8 cellular contexts compared by ENCODE assay signal in genomic region chr20:36591854-36592641, GRCh38. TPM values are rescaled to one million over a fixed set of nuclear protein-coding genes. Genes with fewer than 3 reads are reported as not detected.
DNase-seq lines count a peak whose midpoint lies in the region; ATAC-seq, FAIRE-seq and TF ChIP-seq lines count a peak whose summit lies in the region.

No MANE protein-coding gene starts in this region.

- H3K27me3 Mint-ChIP-seq in memory B cell: no peaks in the 10 kb centered on the region

- POLR2A ChIA-PET in GM12878 (lab: Charles Lee): interaction anchor here (0.6 to 5.9 kb wide), 7 partner anchors 9 to 1184 kb away, joined by 3 to 46 read pairs (median 5); partner anchors contain the start of genes RAB5IF and TGIF2

- CTCF ChIA-PET in GM12878 (lab: Yijun Ruan, JAX): interaction anchor here (1.0 to 5.9 kb wide), 7 partner anchors 10 to 41 kb away, joined by 3 to 74 read pairs (median 9); partner anchors contain the start of genes RAB5IF and TGIF2

- in situ Hi-C loops in GM12878 (cut with MboI): no loop called here

- TF ChIP-seq EP300 in GM12878 (IDR thresholded peaks at IDR 0.05; ENCODE audit: borderline replicate concordance in 1 of 2, control insufficient read depth in 1 of 2, low read depth in 2 of 2, low read length in 2 of 2): no peak

- H3K27ac ChIP-seq in GM12878 (ENCODE audit: control insufficient read depth, insufficient read depth) (no peak overlapping the region), uterus (no peak overlapping the region)

- no peak for FAIRE-seq in GM12878 (lab: Jason Lieb, UNC)

- RAD21 ChIA-PET in GM12878 (lab: Charles Lee; ENCODE audit: unreplicated experiment): interaction anchor here (0.6 to 5.1 kb wide), 4 partner anchors 13 to 358 kb away, joined by 3 to 93 read pairs (median 9); partner anchors contain the start of genes RAB5IF and TGIF2

- H2AFZ ChIP-seq in GM12878 (ENCODE audit: control insufficient read depth, low read depth, low read length): no peak overlapping the region

- H3K27ac Mint-ChIP-seq in memory B cell: peak overlapping the region; percentile 98

- H3K9me3 Mint-ChIP-seq in memory B cell: no peaks in the 10 kb centered on the region

- H3K4me1 ChIP-seq in GM12878 (ENCODE audit: control insufficient read depth, insufficient read depth, low read length): peaks cover 41% of the 10 kb centered on the region
- H3K4me1 ChIP-seq in uterus: peaks cover 0 to 5% of the 10 kb centered on the region in 2 donors

- TF ChIP-seq CTCF in GM12878 (IDR thresholded peaks at IDR 0.05 in 2 of 3, conservative IDR thresholded peaks at IDR 0.05 in 1 of 3; ENCODE audit: control insufficient read depth in 2 of 3, extremely low read depth in 1 of 3, insufficient read depth in 1 of 3, low read depth in 3 of 3, low read length in 3 of 3) (peak in 2 of 3 experiments; percentile 23 to 43; a peak in 3 of 6 replicates), uterus (IDR thresholded peaks at IDR 0.05) (peak; percentile 42 to 61 (median 50))

- TF ChIP-seq RAD21 in GM12878 (IDR thresholded peaks at IDR 0.05; ENCODE audit: insufficient read depth, low read depth, low read length): no peak

- H3K9me3 ChIP-seq in GM12878 (replicated peaks; ENCODE audit: control insufficient read depth, insufficient read depth, low read length) (no peaks in the 10 kb centered on the region; the same call in 2 of the 3 replicates), uterus (no peaks in the 10 kb centered on the region)

- no peak overlapping the region for H3K9ac ChIP-seq in GM12878 (ENCODE audit: control insufficient read depth, insufficient read depth, low read length)

- H3K36me3 ChIP-seq in GM12878 (ENCODE audit: control insufficient read depth in 2 of 2, insufficient read depth in 2 of 2, low read length in 1 of 2) (peaks cover 11 to 18% of the 10 kb centered on the region in 2 experiments), uterus (no peaks in the 10 kb centered on the region)

- TSS peak; percentile 39 for BruUV-seq in GM12878 (replicated peaks; lab: Mats Ljungman, UMichigan)

- H3K4me2 ChIP-seq in GM12878 (ENCODE audit: control insufficient read depth, insufficient read depth): no peak overlapping the region

- H3K27me3 ChIP-seq in GM12878 (replicated peaks in 1 of 2; ENCODE audit: control insufficient read depth in 2 of 2, insufficient read depth in 2 of 2, low read length in 1 of 2) (no peaks in the 10 kb centered on the region), uterus (no peaks in the 10 kb centered on the region)

- H3K79me2 ChIP-seq in GM12878 (ENCODE audit: control insufficient read depth, insufficient read depth, low read length): peaks cover 4% of the 10 kb centered on the region

- H3K36me3 Mint-ChIP-seq in memory B cell: peaks cover 8% of the 10 kb centered on the region

- H3K4me3 Mint-ChIP-seq in memory B cell: no peak overlapping the region

- SMC1A ChIA-PET in GM12878 (lab: Charles Lee; ENCODE audit: uncharacterized antibody, unreplicated experiment): interaction anchor here (5.1 to 9.1 kb wide), 2 partner anchors 13 to 17 kb away, joined by 32 to 98 read pairs; partner anchors contain the start of genes RAB5IF and TGIF2

- no peak overlapping the region for H3K4me3 ChIP-seq in GM12878
- no peak overlapping the region for H3K4me3 ChIP-seq in uterus

- intact Hi-C loops in GM12878 (cut with micrococcal nuclease; ENCODE audit: unreplicated experiment) (no loop called here), uterus (cut with DNase I; ENCODE audit: low total_unique reads) (no loop called here)

- ATAC-seq in GM12878: no peak
- no peak for ATAC-seq in memory B cell (ENCODE audit: low read depth)
- ATAC-seq in HG02763 (IDR thresholded peaks at IDR 0.05; ENCODE audit: unreplicated experiment): no peak

- 93% methylated on average over 9 of the region's 9 CpGs for WGBS in GM12878 (ENCODE audit: insufficient coverage, insufficient replicate concordance, low lambda C conversion rate, missing lambda C conversion rate)

- H4K20me1 ChIP-seq in GM12878 (ENCODE audit: control insufficient read depth, insufficient read depth): no peaks in the 10 kb centered on the region

- DNase-seq in DMS53 (lab: John Stamatoyannopoulos, UW) (peak; percentile 41), DMS53 treated with DMSO at 0.1 percent for 48 hours (lab: John Stamatoyannopoulos, UW; ENCODE audit: unreplicated experiment) (no peak), SW 1271 (lab: John Stamatoyannopoulos, UW) (peak; percentile 30 to 45), GM12878 (ENCODE audit: low read depth, low spot score) (no peak), memory B cell (ENCODE audit: low spot score in 2 of 2) (no peak), uterus (peak; percentile 33 to 46), H4 (ENCODE audit: low spot score) (no peak)

- TF ChIP-seq POLR2A in GM12878 (IDR thresholded peaks at IDR 0.05; ENCODE audit: low read depth, low read length) (no peak), uterus (IDR thresholded peaks at IDR 0.05) (no peak)

- peaks cover 31% of the 10 kb centered on the region for H3K4me1 Mint-ChIP-seq in memory B cell

RNA-seq across cellular contexts. Expression of gene RAB5IF, which starts 13.5 kb away (rescaled TPM):
- total RNA-seq in GM12878 (2013; cell fraction: nucleolus; rRNA removed): 15.9 and 18.4 TPM in 2 replicates
- total RNA-seq in GM12878 (2014; rRNA removed) (85.3 and 94.7 TPM in 2 replicates), GM12878 (2014; rRNA removed; fragmentation: Illumina TruSeq; extraction: Trizol) (79.8 and 82.5 TPM in 2 replicates), GM12878 (2021) (94.4 and 98.8 TPM in 2 replicates), uterus (10 to 100 TPM; 12.8 to 37.7 (median 28.5) TPM)
- polyA plus RNA-seq in GM12878 (2011; ENCODE audit: low read depth): 94.3 TPM
- polyA plus RNA-seq in GM12878 (2011; rRNA removed) (140 and 147 TPM in 2 replicates), GM12878 (2014; fragmentation: Illumina TruSeq; extraction: Trizol) (83.1 and 88.7 TPM in 2 replicates), GM12878 (2014; fragmentation: Nextera tagmentation; extraction: Ambion mirVana) (10 to 100 TPM; 19.4 to 62.9 TPM), GM12878 (2014; rRNA removed) (114 and 119 TPM in 2 replicates), GM12878 (2016; fragmentation: Nextera tagmentation; extraction: Ambion mirVana) (100 to 1,000 TPM; 243 to 246 TPM)
- polyA plus RNA-seq in GM12878 (2011; cell fraction: cytosol; rRNA removed): 117 and 123 TPM in 2 replicates
- polyA plus RNA-seq in GM12878 (2011; cell fraction: nucleus; rRNA removed): 63.1 and 68.7 TPM in 2 replicates
- 53.8 and 69.0 TPM in 2 replicates for polyA plus RNA-seq in GM12878 (2012)
- 41.8 and 45.5 TPM in 2 replicates for polyA minus RNA-seq in GM12878 (2011; rRNA and poly(A)+ RNA removed)
- polyA minus RNA-seq in GM12878 (2011; cell fraction: cytosol; rRNA and poly(A)+ RNA removed): 20.6 and 25.0 TPM in 2 replicates
- polyA minus RNA-seq in GM12878 (2011; cell fraction: nucleus; rRNA and poly(A)+ RNA removed): 10.2 and 15.5 TPM in 2 replicates
- total RNA-seq in H4 (2014; rRNA removed; shearing (Covaris generic)): 215 and 237 TPM in 2 replicates

RNA-seq across cellular contexts. Expression of gene TGIF2, which starts 18.7 kb away (rescaled TPM):
- total RNA-seq in GM12878 (2013; cell fraction: nucleolus; rRNA removed): 46.2 and 48.0 TPM in 2 replicates
- total RNA-seq in GM12878 (2014; rRNA removed): 37.2 and 38.7 TPM in 2 replicates
- 24.9 and 27.3 TPM in 2 replicates for total RNA-seq in GM12878 (2014; rRNA removed; fragmentation: Illumina TruSeq; extraction: Trizol)
- 43.5 and 47.1 TPM in 2 replicates for total RNA-seq in GM12878 (2021)
- polyA plus RNA-seq in GM12878 (2011; ENCODE audit: low read depth): 8.9 TPM
- 31.1 and 36.1 TPM in 2 replicates for polyA plus RNA-seq in GM12878 (2011; rRNA removed)
- polyA plus RNA-seq in GM12878 (2011; cell fraction: cytosol; rRNA removed): 42.5 and 47.7 TPM in 2 replicates
- polyA plus RNA-seq in GM12878 (2011; cell fraction: nucleus; rRNA removed): 23.6 and 25.1 TPM in 2 replicates
- 15.7 and 21.9 TPM in 2 replicates for polyA plus RNA-seq in GM12878 (2012)
- 40.6 and 51.9 TPM in 2 replicates for polyA plus RNA-seq in GM12878 (2014; fragmentation: Illumina TruSeq; extraction: Trizol)
- polyA plus RNA-seq in GM12878 (2014; fragmentation: Nextera tagmentation; extraction: Ambion mirVana): 10 to 100 TPM; 13.1 to 26.4 TPM
- 37.7 and 40.4 TPM in 2 replicates for polyA plus RNA-seq in GM12878 (2014; rRNA removed)
- 10 to 100 TPM; 26.4 to 38.0 TPM for polyA plus RNA-seq in GM12878 (2016; fragmentation: Nextera tagmentation; extraction: Ambion mirVana)
- polyA minus RNA-seq in GM12878 (2011; rRNA and poly(A)+ RNA removed): 27.0 and 54.7 TPM in 2 replicates
- 22.9 and 28.1 TPM in 2 replicates for polyA minus RNA-seq in GM12878 (2011; cell fraction: cytosol; rRNA and poly(A)+ RNA removed)
- polyA minus RNA-seq in GM12878 (2011; cell fraction: nucleus; rRNA and poly(A)+ RNA removed): 7.1 and 14.4 TPM in 2 replicates
- total RNA-seq in uterus: 10 to 100 TPM in 2 of 4 donors, 1 to 10 TPM in 2; 3.3 to 35.7 (median 17.7) TPM
- total RNA-seq in H4 (2014; rRNA removed; shearing (Covaris generic)): 6.6 and 9.0 TPM in 2 replicates

RNA-seq across cellular contexts. Expression of gene MYL9, which starts 50.7 kb away (rescaled TPM):
- total RNA-seq in GM12878 (2013; cell fraction: nucleolus; rRNA removed): 0.22 TPM in 1 of 2 replicates, not detected in the other
- total RNA-seq in GM12878 (2014; rRNA removed): 0.11 and 0.28 TPM in 2 replicates
- 0.37 and 0.54 TPM in 2 replicates for total RNA-seq in GM12878 (2014; rRNA removed; fragmentation: Illumina TruSeq; extraction: Trizol)
- total RNA-seq in GM12878 (2021): 1.6 and 1.7 TPM in 2 replicates
- 0.88 TPM for polyA plus RNA-seq in GM12878 (2011; ENCODE audit: low read depth)
- not detected in 2 replicates for polyA plus RNA-seq in GM12878 (2011; rRNA removed)
- 0.03 TPM in 2 replicates for polyA plus RNA-seq in GM12878 (2011; cell fraction: cytosol; rRNA removed)
- not detected in 2 replicates for polyA plus RNA-seq in GM12878 (2011; cell fraction: nucleus; rRNA removed)
- polyA plus RNA-seq in GM12878 (2012): 2.5 and 2.7 TPM in 2 replicates
- polyA plus RNA-seq in GM12878 (2014; fragmentation: Illumina TruSeq; extraction: Trizol): 0.66 TPM in 1 of 2 replicates, not detected in the other
- polyA plus RNA-seq in GM12878 (2014; fragmentation: Nextera tagmentation; extraction: Ambion mirVana): not detected
- 0.56 and 0.64 TPM in 2 replicates for polyA plus RNA-seq in GM12878 (2014; rRNA removed)
- polyA plus RNA-seq in GM12878 (2016; fragmentation: Nextera tagmentation; extraction: Ambion mirVana): under 1 TPM; 0.62 to 0.63 TPM
- not detected in 2 replicates for polyA minus RNA-seq in GM12878 (2011; rRNA and poly(A)+ RNA removed)
- not detected in 2 replicates for polyA minus RNA-seq in GM12878 (2011; cell fraction: cytosol; rRNA and poly(A)+ RNA removed)
- not detected in 2 replicates for polyA minus RNA-seq in GM12878 (2011; cell fraction: nucleus; rRNA and poly(A)+ RNA removed)
- total RNA-seq in uterus: 1,000 to 10,000 TPM in 1 of 4 donors, 100 to 1,000 TPM in 2, 10 to 100 TPM in 1; 18.5 to 1,447 (median 245) TPM
- total RNA-seq in H4 (2014; rRNA removed; shearing (Covaris generic)): not detected in 2 replicates

RNA-seq across cellular contexts. Expression of gene SLA2, which starts 53.9 kb away (rescaled TPM):
- 0.66 and 0.86 TPM in 2 replicates for total RNA-seq in GM12878 (2013; cell fraction: nucleolus; rRNA removed)
- total RNA-seq in GM12878 (2014; rRNA removed) (1.9 and 2.1 TPM in 2 replicates), GM12878 (2014; rRNA removed; fragmentation: Illumina TruSeq; extraction: Trizol) (2.0 and 2.2 TPM in 2 replicates), GM12878 (2021) (1.7 and 2.1 TPM in 2 replicates), uterus (under 1 TPM in 2 of 4 donors, not detected in 2; 0.14 to 0.88 TPM)
- 0.28 TPM for polyA plus RNA-seq in GM12878 (2011; ENCODE audit: low read depth)
- polyA plus RNA-seq in GM12878 (2011; rRNA removed) (0.13 and 0.29 TPM in 2 replicates), GM12878 (2014; fragmentation: Illumina TruSeq; extraction: Trizol) (2.3 and 3.1 TPM in 2 replicates), GM12878 (2014; fragmentation: Nextera tagmentation; extraction: Ambion mirVana) (under 1 TPM; 0.35 to 0.79 TPM), GM12878 (2014; rRNA removed) (2.7 and 3.3 TPM in 2 replicates), GM12878 (2016; fragmentation: Nextera tagmentation; extraction: Ambion mirVana) (under 1 TPM; 0.47 to 0.88 TPM)
- polyA plus RNA-seq in GM12878 (2011; cell fraction: cytosol; rRNA removed): 0.33 and 0.50 TPM in 2 replicates
- 0.27 and 0.28 TPM in 2 replicates for polyA plus RNA-seq in GM12878 (2011; cell fraction: nucleus; rRNA removed)
- 0.36 and 0.50 TPM in 2 replicates for polyA plus RNA-seq in GM12878 (2012)
- polyA minus RNA-seq in GM12878 (2011; rRNA and poly(A)+ RNA removed): 0.22 and 0.31 TPM in 2 replicates
- not detected in 2 replicates for polyA minus RNA-seq in GM12878 (2011; cell fraction: cytosol; rRNA and poly(A)+ RNA removed)
- 0.24 TPM in 1 of 2 replicates, not detected in the other for polyA minus RNA-seq in GM12878 (2011; cell fraction: nucleus; rRNA and poly(A)+ RNA removed)
- not detected in 2 replicates for total RNA-seq in H4 (2014; rRNA removed; shearing (Covaris generic))

Comparison
In these comparisons a context has a peak if more than half of its experiments do, and no peak if none do; other contexts are left out.
1. DNase-seq: peak in DMS53 (single experiment), SW 1271 (2 of 2) and uterus (2 of 2); none in DMS53 treated with DMSO at 0.1 percent for 48 hours (single experiment), GM12878 (single experiment), memory B cell (0 of 2) and H4 (single experiment).
2. RNA of gene MYL9, which starts 50.7 kb away (total RNA-seq): 18.5 to 1,447 TPM in uterus; 0.11 to 1.7 TPM in GM12878 and not detected in H4; every median in the first group is over 4 times any median in the second.